In the genomic region with DNA sequence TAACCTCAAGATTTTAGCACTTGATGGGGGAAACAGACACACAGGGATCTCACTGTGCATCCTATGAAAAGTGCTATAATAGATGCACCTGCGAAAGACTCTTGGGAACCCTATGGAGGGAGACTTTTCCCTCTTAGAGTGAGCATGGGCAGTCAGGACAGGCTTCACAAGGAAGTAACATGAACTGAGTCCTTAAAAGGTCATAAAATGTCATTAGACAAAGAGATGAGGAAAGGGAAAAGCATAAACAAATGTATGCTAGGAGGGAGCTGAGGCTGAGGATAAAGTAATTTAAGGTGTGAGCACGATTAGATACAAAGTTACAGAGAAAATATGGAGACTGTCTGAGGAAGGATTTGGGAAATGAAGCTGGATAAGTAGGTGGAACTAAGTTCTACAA, we compare ENCODE assay signal across 25 cellular contexts.
"Had no signal": no experiment of that assay in that cellular context is flagged by ENCODE, and none has a peak within 500 bp of the region (broad histone marks: within the 10 kb centered on the region; RNA-seq: fewer than 3 reads in every experiment).

No MANE protein-coding gene starts in this region.

- H3K36me3 ChIP-seq: colonic mucosa, gastroesophageal sphincter, heart left ventricle, left lung, lower lobe of right lung had no signal

- H2AFZ ChIP-seq: hepatocyte had no signal

- H3K4me3 Mint-ChIP-seq: dendritic cell treated with granulocyte-macrophage colony-stimulating factor and Interleukin-4, amounts not matched to agents 40 ng/mL and 50 ng/mL, for 4 days; effector memory CD8-positive, alpha-beta T cell; endodermal cell; immature natural killer cell; mesothelial cell of epicardium had no signal

- H3K9me3 ChIP-seq: colonic mucosa, gastroesophageal sphincter, heart left ventricle, left lung, lower lobe of right lung had no signal

- H3K4me1 ChIP-seq: colonic mucosa, foreskin keratinocyte, gastroesophageal sphincter, heart left ventricle, left lung, lower lobe of right lung had no signal

- H3K27ac Mint-ChIP-seq: dendritic cell treated with granulocyte-macrophage colony-stimulating factor and Interleukin-4, amounts not matched to agents 40 ng/mL and 50 ng/mL, for 4 days; effector memory CD8-positive, alpha-beta T cell; endodermal cell; immature natural killer cell; mesothelial cell of epicardium had no signal

- H3K27me3 Mint-ChIP-seq: dendritic cell treated with granulocyte-macrophage colony-stimulating factor and Interleukin-4, amounts not matched to agents 40 ng/mL and 50 ng/mL, for 4 days had no signal

- H3K79me2 ChIP-seq: hepatocyte had no signal

- FAIRE-seq: endometrium, frontal cortex, kidney had no signal

- H3K27me3 ChIP-seq: colonic mucosa, gastroesophageal sphincter, heart left ventricle, hepatocyte, left lung had no signal

- H3K4me1 Mint-ChIP-seq: endodermal cell, immature natural killer cell, mesothelial cell of epicardium had no signal

- H3K9me3 Mint-ChIP-seq: effector memory CD8-positive, alpha-beta T cell; endodermal cell; immature natural killer cell; mesothelial cell of epicardium had no signal

- DNase-seq: colonic mucosa; cortex of kidney; effector CD8-positive, alpha-beta T cell; effector memory CD8-positive, alpha-beta T cell; endodermal cell; erythroblast; foreskin keratinocyte; heart left ventricle; hypothalamus; immature natural killer cell; islet precursor cell; kidney; kidney glomerular epithelial cell; left lung; left ventricle myocardium superior; lower lobe of right lung; mesenchymal stem cell had no signal

- H3K27ac ChIP-seq: colonic mucosa, epithelial cell of prostate, foreskin keratinocyte, gastroesophageal sphincter, heart left ventricle, hepatocyte, left lung, lower lobe of right lung had no signal

- ATAC-seq: effector memory CD8-positive, alpha-beta T cell; esophagus mucosa; foreskin keratinocyte; gastroesophageal sphincter; heart left ventricle; left lung; left ventricle myocardium superior; lower lobe of right lung had no signal

- H3K4me3 ChIP-seq: colonic mucosa, gastroesophageal sphincter, heart left ventricle, hepatocyte, left lung, lower lobe of right lung had no signal

- H3K36me3 Mint-ChIP-seq: immature natural killer cell, mesothelial cell of epicardium had no signal

- H3K4me2 ChIP-seq: hepatocyte had no signal
